In the genomic region with DNA sequence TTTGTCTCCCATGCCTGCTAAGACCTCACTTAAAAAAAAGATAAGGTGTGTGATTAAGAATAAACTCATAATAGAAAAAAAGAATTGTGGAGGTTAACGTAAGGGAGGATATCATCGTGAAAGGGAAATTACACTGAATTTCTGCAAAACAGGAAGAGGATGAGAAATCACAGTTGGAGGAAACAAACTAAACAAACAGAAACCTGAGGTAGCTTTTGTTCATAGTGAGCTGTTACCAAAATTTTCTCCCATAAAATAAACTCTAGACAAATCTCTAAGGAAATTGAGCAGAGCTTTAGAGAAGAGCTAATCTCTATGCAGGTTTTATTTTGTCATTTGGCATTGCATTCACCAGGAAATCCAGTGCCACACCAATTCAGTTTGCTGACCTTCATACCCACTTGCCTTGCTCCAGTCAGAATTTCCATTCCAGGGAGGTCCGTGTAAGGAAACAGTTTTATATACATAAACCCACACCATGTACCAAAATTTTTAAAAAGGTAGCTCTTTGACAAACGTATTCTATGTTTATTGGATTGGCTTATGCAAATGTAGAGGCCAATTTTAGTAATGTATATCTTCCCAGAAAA, we compare ENCODE assay signal across 19 cellular contexts.
"Had no signal": no experiment of that assay in that cellular context is flagged by ENCODE, and none has a peak within 500 bp of the region (broad histone marks: within the 10 kb centered on the region; RNA-seq: fewer than 3 reads in every experiment).

No MANE protein-coding gene starts in this region.

- DNase-seq: activated CD4-positive, alpha-beta T cell treated with anti-CD3 and anti-CD28 coated beads, Interleukin-2, amount 50 U/mL, for 48 hours; activated CD4-positive, CD25-positive, alpha-beta regulatory T cell treated with anti-CD3 and anti-CD28 coated beads, Interleukin-2, amount 50 U/mL, for 72 hours; activated CD8-positive, alpha-beta memory T cell treated with anti-CD3 and anti-CD28 coated beads, Interleukin-2, amount 10 ng/mL, durations not matched to agents 7 days and 5 days; activated effector memory CD4-positive, alpha-beta T cell treated with Interleukin-2 at 50 U/mL for 16 hours; activated T-cell treated with anti-CD3 and anti-CD28 coated beads, Interleukin-2, amount 50 U/mL, for 1 hour; amniotic stem cell; body of pancreas; caudate nucleus; colonic mucosa; effector CD4-positive, alpha-beta T cell; foreskin keratinocyte; heart left ventricle; left cardiac atrium; lower lobe of right lung; midbrain; posterior cingulate gyrus; stimulated activated CD4-positive, alpha-beta T cell treated with anti-CD3 and anti-CD28 coated beads, Interleukin-2, amount 100 ng/mL, for 48 hours; stimulated activated naive CD4-positive, alpha-beta T cell; tibial artery had no signal

- H3K4me3 ChIP-seq: body of pancreas, colonic mucosa, heart left ventricle, lower lobe of right lung, tibial artery had no signal

- H3K36me3 ChIP-seq: colonic mucosa, heart left ventricle, lower lobe of right lung, tibial artery had no signal

- H3K9me3 ChIP-seq: body of pancreas, colonic mucosa, tibial artery had no signal

- H3K27me3 ChIP-seq: body of pancreas, colonic mucosa, foreskin keratinocyte, heart left ventricle, tibial artery had no signal

- H3K27ac ChIP-seq: body of pancreas, colonic mucosa, foreskin keratinocyte, heart left ventricle, lower lobe of right lung, tibial artery had no signal

- ATAC-seq: activated CD8-positive, alpha-beta memory T cell treated with anti-CD3 and anti-CD28 coated beads, Interleukin-2, amount 10 ng/mL, durations not matched to agents 7 days and 5 days; body of pancreas; foreskin keratinocyte; heart left ventricle; left cardiac atrium; lower lobe of right lung had no signal

- H3K4me1 ChIP-seq: colonic mucosa, foreskin keratinocyte, lower lobe of right lung, tibial artery had no signal
